8 cellular contexts compared by ENCODE assay signal in genomic region chr19:44071824-44072542, GRCh38. TPM values are rescaled to one million over a fixed set of nuclear protein-coding genes. Genes with fewer than 3 reads are reported as not detected.
DNase-seq lines count a peak whose midpoint lies in the region; ATAC-seq and TF ChIP-seq lines count a peak whose summit lies in the region.

ZNF284 (plus strand) TSS chr19:44072159; CDS start chr19:44076390, 4,231 bp downstream.

- in situ Hi-C loops in Caki2 (cut with HindIII; ENCODE audit: low pct_unique_long_range_greater_than_20kb, low sequenced_read_pairs), result no loop called here

- H3K27me3 Mint-ChIP-seq in natural killer cell treated with Interleukin-12 subunit alpha and Interleukin-12 subunit beta and Interleukin-15 and Interleukin-18, amount 100 ng/mL, for 72 hours, result peaks cover 0 to 2% of the 10 kb centered on the region in 2 donors

- H3K4me3 Mint-ChIP-seq in natural killer cell treated with Interleukin-12 subunit alpha and Interleukin-12 subunit beta and Interleukin-15 and Interleukin-18, amount 100 ng/mL, for 72 hours, result peak within 1 kb of the TSS; percentile 95

- peak within 1 kb of the TSS; percentile 79 for H3K4me3 ChIP-seq in fibroblast of pulmonary artery (replicated peaks; ENCODE audit: low read depth, low read length)

- H3K36me3 Mint-ChIP-seq in natural killer cell treated with Interleukin-12 subunit alpha and Interleukin-12 subunit beta and Interleukin-15 and Interleukin-18, amount 100 ng/mL, for 72 hours, result peaks cover 32% of the 10 kb centered on the region

- TF ChIP-seq CTCF in fibroblast of pulmonary artery (IDR thresholded peaks at IDR 0.05; ENCODE audit: low read length, missing control alignments), result no peak

- peaks cover 20 to 23% of the 10 kb centered on the region in 2 donors for H3K4me1 Mint-ChIP-seq in natural killer cell treated with Interleukin-12 subunit alpha and Interleukin-12 subunit beta and Interleukin-15 and Interleukin-18, amount 100 ng/mL, for 72 hours (ENCODE audit: low read depth in 2 of 2)

- H3K9me3 Mint-ChIP-seq in natural killer cell treated with Interleukin-12 subunit alpha and Interleukin-12 subunit beta and Interleukin-15 and Interleukin-18, amount 100 ng/mL, for 72 hours, result peaks cover 12% of the 10 kb centered on the region

- peak within 1 kb of the TSS; percentile 78 to 86 for H3K27ac Mint-ChIP-seq in natural killer cell treated with Interleukin-12 subunit alpha and Interleukin-12 subunit beta and Interleukin-15 and Interleukin-18, amount 100 ng/mL, for 72 hours

- peak; percentile 88 for DNase-seq in Caki2 (ENCODE audit: low read depth)
- peak; percentile 87 for DNase-seq in HuH-7.5 (ENCODE audit: low spot score)
- peak; percentile 95 for DNase-seq in RPMI7951 (ENCODE audit: low read depth)
- DNase-seq in activated T-helper 9 cell treated with anti-CD3 and anti-CD28 coated beads, Interleukin-2, amount 50 U/mL, for 16 hours (ENCODE audit: low read depth), result peak; percentile 67
- peak; percentile 92 for DNase-seq in fibroblast of pulmonary artery (ENCODE audit: low read depth)
- DNase-seq in natural killer cell treated with Interleukin-12 subunit alpha and Interleukin-12 subunit beta and Interleukin-15 and Interleukin-18, amount 100 ng/mL, for 72 hours (ENCODE audit: low spot score), result peak; percentile 82
- peak; percentile 75 for DNase-seq in stimulated activated naive CD4-positive, alpha-beta T cell treated with Interleukin-2 at 50 U/mL for 16 hours (lab: John Stamatoyannopoulos, UW)

- ATAC-seq in GM21423 (IDR thresholded peaks at IDR 0.05; ENCODE audit: unreplicated experiment), result peak; percentile 97
- peak; percentile 98 to 99 for ATAC-seq in natural killer cell treated with Interleukin-12 subunit alpha and Interleukin-12 subunit beta and Interleukin-15 and Interleukin-18, amount 100 ng/mL, for 72 hours

RNA-seq across cellular contexts. Expression of gene ZNF284, which starts in this region (rescaled TPM):
- 0.58 and 1.4 TPM in 2 replicates for total RNA-seq in Caki2 (2014; rRNA removed; shearing (Covaris generic); ENCODE audit: low replicate concordance)
- 3.4 and 3.5 TPM in 2 replicates for total RNA-seq in RPMI7951 (2014; rRNA removed; shearing (Covaris generic))
- total RNA-seq in natural killer cell treated with Interleukin-12 subunit alpha and Interleukin-12 subunit beta and Interleukin-15 and Interleukin-18, amount 100 ng/mL, for 72 hours, result 1 to 10 TPM; 1.6 to 1.8 TPM

Comparison
In these comparisons a context has a peak if more than half of its experiments do, and no peak if none do; other contexts are left out.
1. Peak in every context shown above with its lines: DNase-seq, ATAC-seq and H3K4me3 ChIP-seq.